ENCODE assay signal across 30 cellular contexts in genomic region chr20:57719951-57720350, GRCh38.
"Had no signal": no experiment of that assay in that cellular context is flagged by ENCODE, and none has a peak within 500 bp of the region (broad histone marks: within the 10 kb centered on the region; RNA-seq: fewer than 3 reads in every experiment).

No MANE protein-coding gene starts in this region.

- H3K4me3 ChIP-seq: adrenal gland, body of pancreas, colonic mucosa, esophagus squamous epithelium, gastroesophageal sphincter, heart right ventricle had no signal

- ATAC-seq: activated CD4-positive, alpha-beta T cell treated with anti-CD3 and anti-CD28 coated beads for 36 hours; activated CD8-positive, alpha-beta memory T cell treated with anti-CD3 and anti-CD28 coated beads, Interleukin-2, amount 10 ng/mL, durations not matched to agents 7 days and 5 days; activated CD8-positive, alpha-beta T cell treated with anti-CD3 and anti-CD28 coated beads, Interleukin-2, amount 10 ng/mL, durations not matched to agents 7 days and 5 days; activated naive CD8-positive, alpha-beta T cell treated with anti-CD3 and anti-CD28 coated beads, Interleukin-2, amount 50 U/mL, for 24 hours; body of pancreas; gastroesophageal sphincter; heart right ventricle had no signal

- DNase-seq: activated CD4-positive, alpha-beta memory T cell treated with anti-CD3 and anti-CD28 coated beads for 36 hours; activated CD4-positive, alpha-beta T cell treated with anti-CD3 and anti-CD28 coated beads for 36 hours; activated CD4-positive, alpha-beta T cell treated with anti-CD3 and anti-CD28 coated beads, Interleukin-2, amount 10 ng/mL, durations not matched to agents 24 days and 14 days; activated CD4-positive, CD25-positive, alpha-beta regulatory T cell; activated CD4-positive, CD25-positive, alpha-beta regulatory T cell treated with anti-CD3 and anti-CD28 coated beads, Interleukin-2, amount 50 U/mL, for 72 hours; activated CD8-positive, alpha-beta memory T cell treated with anti-CD3 and anti-CD28 coated beads, Interleukin-2, amount 10 ng/mL, durations not matched to agents 7 days and 5 days; activated CD8-positive, alpha-beta memory T cell treated with anti-CD3 and anti-CD28 coated beads, Interleukin-2, amount 50 U/mL, for 4 hours; activated CD8-positive, alpha-beta T cell treated with anti-CD3 and anti-CD28 coated beads, Interleukin-2, amount 10 ng/mL, durations not matched to agents 7 days and 5 days; activated effector memory CD4-positive, alpha-beta T cell treated with anti-CD3 and anti-CD28 coated beads, Interleukin-2, amount 50 U/mL, for 16 hours; activated naive CD4-positive, alpha-beta T cell treated with anti-CD3 and anti-CD28 coated beads for 36 hours; activated naive CD8-positive, alpha-beta T cell treated with anti-CD3 and anti-CD28 coated beads for 36 hours; activated naive CD8-positive, alpha-beta T cell treated with anti-CD3 and anti-CD28 coated beads, Interleukin-2, amount 50 U/mL, for 24 hours; activated T-cell treated with anti-CD3 and anti-CD28 coated beads, Interleukin-2, amount 50 U/mL, for 1 hour; activated T-cell treated with anti-CD3 and anti-CD28 coated beads, Interleukin-2, amount 50 U/mL, for 48 hours; adrenal gland; amygdala; aorta; body of pancreas; caudate nucleus; cerebellar nuclear complex; colonic mucosa; effector CD8-positive, alpha-beta T cell; esophagus squamous epithelium; foreskin melanocyte; heart right ventricle; T1000 had no signal

- H3K27ac ChIP-seq: adrenal gland, body of pancreas, colonic mucosa, epithelial cell of prostate, esophagus squamous epithelium, gastroesophageal sphincter, heart right ventricle had no signal

- FAIRE-seq: endometrium, endothelial cell of umbilical vein had no signal

- H3K27me3 ChIP-seq: adrenal gland, body of pancreas, colonic mucosa, gastroesophageal sphincter, heart right ventricle had no signal

- H3K9me3 ChIP-seq: adrenal gland, body of pancreas, colonic mucosa, esophagus squamous epithelium, gastroesophageal sphincter, heart right ventricle had no signal

- H3K36me3 ChIP-seq: adrenal gland, colonic mucosa, esophagus squamous epithelium, gastroesophageal sphincter, heart right ventricle had no signal
